23 cellular contexts compared by ENCODE assay signal in genomic region chr20:25344634-25345033, GRCh38.
"Had no signal": no experiment of that assay in that cellular context is flagged by ENCODE, and none has a peak within 500 bp of the region (broad histone marks: within the 10 kb centered on the region; RNA-seq: fewer than 3 reads in every experiment).

No MANE protein-coding gene starts in this region.

- H3K36me3 ChIP-seq: breast epithelium, colonic mucosa, neutrophil, ovary, uterus had no signal

- H3K4me1 ChIP-seq: breast epithelium, colonic mucosa, testis, uterus had no signal

- H3K4me1 Mint-ChIP-seq: nephron had no signal

- H3K4me3 ChIP-seq: breast epithelium, colonic mucosa, lung, ovary, psoas muscle, testis, uterus had no signal

- ATAC-seq: left lobe of liver; psoas muscle; right cardiac atrium; stimulated activated memory B cell treated with anti-CD40 and anti-IgM and Interleukin-4, amounts not matched to agents 10 μg/mL and 1 μg/mL and 100 μg/mL, for 72 hours; WTC11 had no signal

- H3K27me3 ChIP-seq: breast epithelium, colonic mucosa, neutrophil, ovary, testis, uterus had no signal

- H3K9me3 ChIP-seq: breast epithelium, colonic mucosa, neutrophil, ovary, psoas muscle, testis, uterus had no signal

- H3K27ac Mint-ChIP-seq: activated naive CD4-positive, alpha-beta T cell treated with anti-CD3 and anti-CD28 coated beads, Interleukin-2, amount 50 U/mL, for 24 hours; nephron; stimulated activated memory B cell treated with anti-CD40 and anti-IgM and Interleukin-4, amounts not matched to agents 10 μg/mL and 1 μg/mL and 100 μg/mL, for 72 hours; T-helper 1 cell treated with Interleukin-12 subunit alpha and Interleukin-12 subunit beta and Interleukin-4 antibody, amounts not matched to agents 30 μg/mL and 1 μg/mL, for 36 hours; WTC11 had no signal

- H3K27me3 Mint-ChIP-seq: activated naive CD4-positive, alpha-beta T cell treated with anti-CD3 and anti-CD28 coated beads, Interleukin-2, amount 50 U/mL, for 24 hours; central memory CD8-positive, alpha-beta T cell; stimulated activated memory B cell treated with anti-CD40 and anti-IgM and Interleukin-4, amounts not matched to agents 10 μg/mL and 1 μg/mL and 100 μg/mL, for 72 hours had no signal

- H3K9me3 Mint-ChIP-seq: activated naive CD4-positive, alpha-beta T cell treated with anti-CD3 and anti-CD28 coated beads, Interleukin-2, amount 50 U/mL, for 24 hours; central memory CD8-positive, alpha-beta T cell; nephron; stimulated activated memory B cell treated with anti-CD40 and anti-IgM and Interleukin-4, amounts not matched to agents 10 μg/mL and 1 μg/mL and 100 μg/mL, for 72 hours; T-helper 1 cell treated with Interleukin-12 subunit alpha and Interleukin-12 subunit beta and Interleukin-4 antibody, amounts not matched to agents 30 μg/mL and 1 μg/mL, for 36 hours had no signal

- DNase-seq: activated CD4-positive, alpha-beta T cell treated with anti-CD3 and anti-CD28 coated beads, Interleukin-2, amount 50 U/mL, for 4 hours; activated gamma-delta T cell; colonic mucosa; kidney; ovary; psoas muscle; right cardiac atrium; small intestine; T1000; testis; trophoblast cell; uterus had no signal

- H3K4me3 Mint-ChIP-seq: activated naive CD4-positive, alpha-beta T cell treated with anti-CD3 and anti-CD28 coated beads, Interleukin-2, amount 50 U/mL, for 24 hours; central memory CD8-positive, alpha-beta T cell; nephron; stimulated activated memory B cell treated with anti-CD40 and anti-IgM and Interleukin-4, amounts not matched to agents 10 μg/mL and 1 μg/mL and 100 μg/mL, for 72 hours; T-helper 1 cell treated with Interleukin-12 subunit alpha and Interleukin-12 subunit beta and Interleukin-4 antibody, amounts not matched to agents 30 μg/mL and 1 μg/mL, for 36 hours; WTC11 had no signal

- H3K27ac ChIP-seq: breast epithelium, colonic mucosa, epithelial cell of prostate, neutrophil, ovary, psoas muscle, testis, uterus had no signal
